Comparison of ENCODE assay signal across 19 cellular contexts in genomic region chr1:202165942-202166843, GRCh38. TPM values are rescaled to one million over a fixed set of nuclear protein-coding genes. Genes with fewer than 3 reads are reported as not detected.
DNase-seq lines count a peak whose midpoint lies in the region; ATAC-seq, FAIRE-seq and TF ChIP-seq lines count a peak whose summit lies in the region.
"Had no signal": no experiment of that assay in that cellular context is flagged by ENCODE, and none has a peak within 500 bp of the region (broad histone marks: within the 10 kb centered on the region; RNA-seq: fewer than 3 reads in every experiment).

No MANE protein-coding gene starts in this region.

- H3K27me3 ChIP-seq in IMR-90 (ENCODE audit: control insufficient read depth, insufficient read depth, low read length) (peaks cover 47% of the 10 kb centered on the region), neural progenitor cell (no peaks in the 10 kb centered on the region), HepG2 (ENCODE audit: control insufficient read depth in 1 of 2, insufficient read depth in 2 of 2, low read length in 2 of 2) (peaks cover 7 to 57% of the 10 kb centered on the region in 2 experiments)

- H2BK120ac ChIP-seq in IMR-90 (ENCODE audit: low read depth, low read length): no peak overlapping the region

- ATAC-seq in IMR-90 (ENCODE audit: low read depth) (no peak), HepG2 (no peak), GM18858 (IDR thresholded peaks at IDR 0.05; ENCODE audit: unreplicated experiment) (no peak)
- peak; percentile 11 for ATAC-seq in activated naive CD8-positive, alpha-beta T cell treated with anti-CD3 and anti-CD28 coated beads, Interleukin-2, amount 50 U/mL, for 24 hours
- ATAC-seq: Panc1; psoas muscle; stimulated activated naive B cell treated with anti-CD40 and anti-IgM and Interleukin-4, amounts not matched to agents 10 μg/mL and 1 μg/mL and 100 μg/mL, for 72 hours had no signal

- H3K4me2 ChIP-seq in IMR-90 (ENCODE audit: low read depth, low read length) (no peak overlapping the region), neural progenitor cell (no peak overlapping the region), HepG2 (ENCODE audit: low read depth, low read length) (no peak overlapping the region)

- no peak for DNase-seq in T-helper 1 cell
- DNase-seq in IMR-90: peak; percentile 12
- DNase-seq in activated naive CD8-positive, alpha-beta T cell treated with anti-CD3 and anti-CD28 coated beads, Interleukin-2, amount 50 U/mL, for 24 hours: peak; percentile 33
- no peak for DNase-seq in neural progenitor cell (ENCODE audit: low spot score)
- no peak for DNase-seq in HepG2 (ENCODE audit: low spot score)
- DNase-seq in RPMI8226: no peak
- DNase-seq: foreskin melanocyte; NCI-H1092 treated with DMSO at 0.1 percent for 48 hours; NCI-H774; psoas muscle; stimulated activated naive B cell treated with anti-CD40 and anti-IgM and Interleukin-4, amounts not matched to agents 10 μg/mL and 1 μg/mL and 100 μg/mL, for 72 hours had no signal

- no peak overlapping the region for H3K18ac ChIP-seq in IMR-90 (ENCODE audit: low read depth, low read length)

- FAIRE-seq in HepG2 (lab: Jason Lieb, UNC): no peak

- no peak overlapping the region for H3K23ac ChIP-seq in IMR-90 (ENCODE audit: low read depth, low read length)

- no peaks in the 10 kb centered on the region for H3K4me1 ChIP-seq in IMR-90 (ENCODE audit: control insufficient read depth, insufficient read depth, low read length)
- H3K4me1 ChIP-seq in neural progenitor cell: peaks cover 11% of the 10 kb centered on the region
- peaks cover 24% of the 10 kb centered on the region for H3K4me1 ChIP-seq in HepG2 (ENCODE audit: insufficient read depth, low read length)
- H3K4me1 ChIP-seq: psoas muscle had no signal

- no peak overlapping the region for H3K9ac ChIP-seq in IMR-90 (ENCODE audit: low read depth, low read length)
- H3K9ac ChIP-seq in neural progenitor cell: no peak overlapping the region
- H3K9ac ChIP-seq in HepG2 (ENCODE audit: insufficient read depth, low read depth, low read length): no peak overlapping the region

- no peak overlapping the region for H4K91ac ChIP-seq in IMR-90 (ENCODE audit: insufficient read depth, low read depth, low read length)

- no peak overlapping the region for H3K4ac ChIP-seq in IMR-90 (ENCODE audit: low read depth, low read length)

- peaks cover 4% of the 10 kb centered on the region for H3F3A ChIP-seq in neural progenitor cell (ENCODE audit: low read depth)

- no peak overlapping the region for H2BK15ac ChIP-seq in IMR-90 (ENCODE audit: low read depth, low read length)

- no peaks in the 10 kb centered on the region for H3K36me3 Mint-ChIP-seq in T-helper 1 cell treated with Interleukin-12 subunit alpha and Interleukin-12 subunit beta and Interleukin-4 antibody, amounts not matched to agents 30 μg/mL and 1 μg/mL, for 36 hours (ENCODE audit: low read depth)
- H3K36me3 Mint-ChIP-seq in activated naive CD8-positive, alpha-beta T cell treated with anti-CD3 and anti-CD28 coated beads, Interleukin-2, amount 50 U/mL, for 24 hours (ENCODE audit: low read depth): no peaks in the 10 kb centered on the region
- H3K36me3 Mint-ChIP-seq in neural progenitor cell: no peaks in the 10 kb centered on the region
- H3K36me3 Mint-ChIP-seq: stimulated activated naive B cell treated with anti-CD40 and anti-IgM and Interleukin-4, amounts not matched to agents 10 μg/mL and 1 μg/mL and 100 μg/mL, for 72 hours; type B pancreatic cell had no signal

- no peaks in the 10 kb centered on the region for H3K79me2 ChIP-seq in neural progenitor cell (ENCODE audit: low read depth)
- no peaks in the 10 kb centered on the region for H3K79me2 ChIP-seq in HepG2 (ENCODE audit: insufficient read depth, low read length)

- H3K9me1 ChIP-seq in IMR-90 (ENCODE audit: insufficient read depth, low read length): no peaks in the 10 kb centered on the region

- no peak overlapping the region for H3K56ac ChIP-seq in IMR-90 (ENCODE audit: extremely low read depth, insufficient read depth, low read length)

- no peak overlapping the region for H2AK5ac ChIP-seq in IMR-90 (ENCODE audit: low read depth, low read length)

- 77% methylated on average over 3 of the region's 9 CpGs; no CpG with 5 or more reads in 1 of the 2 experiments for WGBS in IMR-90 (ENCODE audit: extremely low coverage in 2 of 2, insufficient read length in 1 of 2), 2 experiments
- WGBS in HepG2 (ENCODE audit: low lambda C conversion rate): 29% methylated on average over 8 of the region's 9 CpGs

- H3K27ac Mint-ChIP-seq in T-helper 1 cell treated with Interleukin-12 subunit alpha and Interleukin-12 subunit beta and Interleukin-4 antibody, amounts not matched to agents 30 μg/mL and 1 μg/mL, for 36 hours: peak overlapping the region; percentile 69
- peak overlapping the region; percentile 99 for H3K27ac Mint-ChIP-seq in activated naive CD8-positive, alpha-beta T cell treated with anti-CD3 and anti-CD28 coated beads, Interleukin-2, amount 50 U/mL, for 24 hours
- no peak overlapping the region for H3K27ac Mint-ChIP-seq in neural progenitor cell
- H3K27ac Mint-ChIP-seq: stimulated activated naive B cell treated with anti-CD40 and anti-IgM and Interleukin-4, amounts not matched to agents 10 μg/mL and 1 μg/mL and 100 μg/mL, for 72 hours; type B pancreatic cell had no signal

- no peak for TF ChIP-seq EP300 in HepG2 (IDR thresholded peaks at IDR 0.05; ENCODE audit: low read depth in 2 of 2, low read length in 2 of 2)
- TF ChIP-seq EP300 in HepG2 (CRISPR knock-in tag; IDR thresholded peaks at IDR 0.05; ENCODE audit: borderline replicate concordance): no peak

- dilution Hi-C loops in IMR-90 (cut with HindIII; ENCODE audit: low sequenced_read_pairs, unreplicated experiment): no loop called here

- peaks cover 40% of the 10 kb centered on the region for H3K4me1 Mint-ChIP-seq in T-helper 1 cell treated with Interleukin-12 subunit alpha and Interleukin-12 subunit beta and Interleukin-4 antibody, amounts not matched to agents 30 μg/mL and 1 μg/mL, for 36 hours (ENCODE audit: low read depth)
- peaks cover 65% of the 10 kb centered on the region for H3K4me1 Mint-ChIP-seq in activated naive CD8-positive, alpha-beta T cell treated with anti-CD3 and anti-CD28 coated beads, Interleukin-2, amount 50 U/mL, for 24 hours
- peaks cover 21% of the 10 kb centered on the region for H3K4me1 Mint-ChIP-seq in neural progenitor cell

- H3K27ac ChIP-seq in IMR-90 (ENCODE audit: insufficient read depth, low read length) (no peak overlapping the region), neural progenitor cell (no peak overlapping the region), HepG2 (ENCODE audit: extremely low read length, insufficient read depth, low read length) (no peak overlapping the region)
- H3K27ac ChIP-seq: 22Rv1, C4-2B, psoas muscle, VCaP had no signal

- H3K9me3 ChIP-seq in IMR-90 (ENCODE audit: control insufficient read depth, insufficient read depth, low read length) (no peaks in the 10 kb centered on the region), neural progenitor cell (ENCODE audit: low read depth) (no peaks in the 10 kb centered on the region), HepG2 (ENCODE audit: low read length) (no peaks in the 10 kb centered on the region)
- H3K9me3 ChIP-seq: psoas muscle had no signal

- H2AFZ ChIP-seq in IMR-90 (replicated peaks; ENCODE audit: low read length, poor library complexity): no peak overlapping the region
- no peak overlapping the region for H2AFZ ChIP-seq in neural progenitor cell (replicated peaks)
- H2AFZ ChIP-seq in HepG2 (ENCODE audit: low read length): no peak overlapping the region

- H3K27me3 Mint-ChIP-seq in T-helper 1 cell treated with Interleukin-12 subunit alpha and Interleukin-12 subunit beta and Interleukin-4 antibody, amounts not matched to agents 30 μg/mL and 1 μg/mL, for 36 hours (ENCODE audit: low read depth): no peaks in the 10 kb centered on the region
- H3K27me3 Mint-ChIP-seq in activated naive CD8-positive, alpha-beta T cell treated with anti-CD3 and anti-CD28 coated beads, Interleukin-2, amount 50 U/mL, for 24 hours: no peaks in the 10 kb centered on the region
- peaks cover 4% of the 10 kb centered on the region for H3K27me3 Mint-ChIP-seq in neural progenitor cell (ENCODE audit: insufficient read depth, low read depth)
- H3K27me3 Mint-ChIP-seq: type B pancreatic cell had no signal

- no peak overlapping the region for H2AK9ac ChIP-seq in IMR-90 (replicated peaks; ENCODE audit: low read depth, low read length, poor library complexity)

- H3K79me1 ChIP-seq in IMR-90 (ENCODE audit: low read depth in 1 of 2, low read length in 2 of 2): no peaks in the 10 kb centered on the region

- TF ChIP-seq RAD21 in IMR-90 (IDR thresholded peaks at IDR 0.05; ENCODE audit: low read length): no peak
- no peak for TF ChIP-seq RAD21 in HepG2 (CRISPR knock-in tag; IDR thresholded peaks at IDR 0.05)

- H3K14ac ChIP-seq in IMR-90 (replicated peaks; ENCODE audit: low read depth, low read length): no peak overlapping the region

- no peaks in the 10 kb centered on the region for H3K9me3 Mint-ChIP-seq in T-helper 1 cell treated with Interleukin-12 subunit alpha and Interleukin-12 subunit beta and Interleukin-4 antibody, amounts not matched to agents 30 μg/mL and 1 μg/mL, for 36 hours
- no peaks in the 10 kb centered on the region for H3K9me3 Mint-ChIP-seq in activated naive CD8-positive, alpha-beta T cell treated with anti-CD3 and anti-CD28 coated beads, Interleukin-2, amount 50 U/mL, for 24 hours
- no peaks in the 10 kb centered on the region for H3K9me3 Mint-ChIP-seq in neural progenitor cell
- H3K9me3 Mint-ChIP-seq: stimulated activated naive B cell treated with anti-CD40 and anti-IgM and Interleukin-4, amounts not matched to agents 10 μg/mL and 1 μg/mL and 100 μg/mL, for 72 hours; type B pancreatic cell had no signal

- H3K4me3 ChIP-seq in IMR-90 (ENCODE audit: insufficient read depth, low read depth, low read length) (no peak overlapping the region), neural progenitor cell (no peak overlapping the region), HepG2 (replicated peaks in 1 of 3; ENCODE audit: insufficient read depth in 1 of 3, low read depth in 2 of 3, low read length in 3 of 3) (no peak overlapping the region)
- H3K4me3 ChIP-seq: psoas muscle had no signal

- H3K4me3 Mint-ChIP-seq in T-helper 1 cell treated with Interleukin-12 subunit alpha and Interleukin-12 subunit beta and Interleukin-4 antibody, amounts not matched to agents 30 μg/mL and 1 μg/mL, for 36 hours: peak overlapping the region; percentile 28
- peak overlapping the region; percentile 81 for H3K4me3 Mint-ChIP-seq in activated naive CD8-positive, alpha-beta T cell treated with anti-CD3 and anti-CD28 coated beads, Interleukin-2, amount 50 U/mL, for 24 hours
- H3K4me3 Mint-ChIP-seq in neural progenitor cell: peak overlapping the region; percentile 5
- H3K4me3 Mint-ChIP-seq: type B pancreatic cell had no signal

- intact Hi-C loops in IMR-90 (cut with micrococcal nuclease): loop anchor here (10.0 kb wide), 1 partner anchor 891 kb away; no protein-coding TSS in a partner anchor
- intact Hi-C loops in HepG2 (cut with micrococcal nuclease; ENCODE audit: unreplicated experiment): no loop called here

- CTCF ChIA-PET in IMR-90 (lab: Yijun Ruan, JAX): interaction anchor here (1.0 kb wide), 1 partner anchor 11 kb away, joined by 5 read pairs; no protein-coding TSS in a partner anchor
- CTCF ChIA-PET in HepG2 (lab: Yijun Ruan, JAX; ENCODE audit: low intra/inter-chr PET ratio, low total read pairs): no interaction called here

- no peak overlapping the region for H4K5ac ChIP-seq in IMR-90 (ENCODE audit: low read depth, low read length)

- H3K36me3 ChIP-seq in IMR-90 (ENCODE audit: control insufficient read depth, insufficient read depth, low read length) (no peaks in the 10 kb centered on the region), neural progenitor cell (no peaks in the 10 kb centered on the region), HepG2 (replicated peaks in 1 of 2; ENCODE audit: control insufficient read depth in 1 of 2, insufficient read depth in 2 of 2, low read length in 2 of 2) (no peaks in the 10 kb centered on the region)

- in situ Hi-C loops in IMR-90 (cut with MboI; ENCODE audit: low sequenced_read_pairs) (no loop called here), HepG2 (cut with HindIII; ENCODE audit: extremely low pct_ligation_motif_present, low pct_unique_long_range_greater_than_20kb) (no loop called here)

- BruUV-seq in IMR-90 (replicated peaks; lab: Mats Ljungman, UMichigan): no TSS peak
- BruUV-seq in HepG2 (replicated peaks; lab: Mats Ljungman, UMichigan): no TSS peak

- TF ChIP-seq CTCF in IMR-90 (conservative IDR thresholded peaks at IDR 0.05; ENCODE audit: low read depth, low read length) (no peak), neural progenitor cell (IDR thresholded peaks at IDR 0.05) (no peak), HepG2 (CRISPR knock-in tag; IDR thresholded peaks at IDR 0.05) (no peak)

- TF ChIP-seq POLR2A in IMR-90 (IDR thresholded peaks at IDR 0.05; ENCODE audit: low read depth, low read length) (no peak), HepG2 (IDR thresholded peaks at IDR 0.05; ENCODE audit: insufficient read depth in 1 of 2, low read depth in 2 of 2, low read length in 2 of 2) (no peak)

- no peak overlapping the region for H2BK20ac ChIP-seq in IMR-90 (ENCODE audit: low read depth, low read length)

- no peak overlapping the region for H2BK5ac ChIP-seq in IMR-90 (ENCODE audit: low read depth, low read length, poor library complexity, severe bottlenecking)

- no peaks in the 10 kb centered on the region for H4K20me1 ChIP-seq in IMR-90 (ENCODE audit: insufficient read depth, low read length)
- no peaks in the 10 kb centered on the region for H4K20me1 ChIP-seq in neural progenitor cell (ENCODE audit: low read depth)
- H4K20me1 ChIP-seq in HepG2 (ENCODE audit: insufficient read depth, low read length): no peaks in the 10 kb centered on the region

- POLR2A ChIA-PET in IMR-90 (lab: Charles Lee; ENCODE audit: unreplicated experiment) (no interaction called here), HepG2 (lab: Yijun Ruan, JAX) (no interaction called here)

- H4K8ac ChIP-seq in IMR-90 (ENCODE audit: low read depth in 2 of 2, low read length in 2 of 2): no peak overlapping the region

RNA-seq across cellular contexts. Expression of gene PTPN7, which starts 5.8 kb away (rescaled TPM):
- total RNA-seq in IMR-90 (2012; rRNA removed): not detected in 2 replicates
- 0.05 TPM in 1 of 2 replicates, not detected in the other for polyA plus RNA-seq in IMR-90 (2012; rRNA removed)
- not detected in 2 replicates for polyA plus RNA-seq in IMR-90 (2012; cell fraction: cytosol; rRNA removed)
- polyA plus RNA-seq in IMR-90 (2012; cell fraction: nucleus; rRNA removed; ENCODE audit: low replicate concordance): not detected in 2 replicates
- total RNA-seq in neural progenitor cell (ENCODE audit: low replicate concordance): not detected in 2 replicates
- not detected in 2 replicates for total RNA-seq in HepG2 (2016; rRNA removed; fragmentation: Illumina TruSeq; extraction: Trizol)
- 0.18 TPM in 1 of 2 replicates, not detected in the other for total RNA-seq in HepG2 (2016; cell fraction: cytosol; rRNA removed; fragmentation: Illumina TruSeq; extraction: Trizol; ENCODE audit: low read depth)
- total RNA-seq in HepG2 (2016; cell fraction: insoluble cytoplasmic fraction; rRNA removed; fragmentation: Illumina TruSeq; extraction: Trizol): not detected in 2 replicates
- not detected in 2 replicates for total RNA-seq in HepG2 (2016; cell fraction: membrane; rRNA removed; fragmentation: Illumina TruSeq; extraction: Trizol)
- not detected in 2 replicates for total RNA-seq in HepG2 (2016; cell fraction: nucleus; rRNA removed; fragmentation: Illumina TruSeq; extraction: Trizol)
- 0.05 TPM in 1 of 2 replicates, not detected in the other for polyA plus RNA-seq in HepG2 (2011; rRNA removed)
- 0.12 and 0.15 TPM in 2 replicates for polyA plus RNA-seq in HepG2 (2011; cell fraction: cytosol; rRNA removed)
- 0.05 TPM in 1 of 2 replicates, not detected in the other for polyA plus RNA-seq in HepG2 (2011; cell fraction: nucleus; rRNA removed)
- polyA plus RNA-seq in HepG2 (2012): not detected in 2 replicates
- 0.06 and 0.08 TPM in 2 replicates for polyA plus RNA-seq in HepG2 (2016; cell fraction: cytosol; fragmentation: Illumina TruSeq; extraction: Trizol; ENCODE audit: low read depth)
- not detected in 2 replicates for polyA plus RNA-seq in HepG2 (2016; cell fraction: insoluble cytoplasmic fraction; fragmentation: Illumina TruSeq; extraction: Trizol; ENCODE audit: low read depth)
- polyA plus RNA-seq in HepG2 (2016; cell fraction: membrane; fragmentation: Illumina TruSeq; extraction: Trizol; ENCODE audit: low read depth): not detected in 2 replicates
- not detected in 2 replicates for polyA plus RNA-seq in HepG2 (2016; cell fraction: nucleus; fragmentation: Illumina TruSeq; extraction: Trizol; ENCODE audit: insufficient read depth, low read depth)
- polyA minus RNA-seq in HepG2 (2011; rRNA and poly(A)+ RNA removed; ENCODE audit: low replicate concordance): 0.12 and 1.5 TPM in 2 replicates
- not detected in 2 replicates for polyA minus RNA-seq in HepG2 (2011; cell fraction: cytosol; rRNA and poly(A)+ RNA removed)
- polyA minus RNA-seq in HepG2 (2011; cell fraction: nucleus; rRNA and poly(A)+ RNA removed): not detected in 2 replicates
- total RNA-seq: myocyte had no signal

RNA-seq across cellular contexts. Expression of gene ARL8A, which starts 21.7 kb away (rescaled TPM):
- total RNA-seq in IMR-90 (2012; rRNA removed): 18.1 and 19.7 TPM in 2 replicates
- polyA plus RNA-seq in IMR-90 (2012; rRNA removed): 30.7 and 38.6 TPM in 2 replicates
- 17.7 and 30.7 TPM in 2 replicates for polyA plus RNA-seq in IMR-90 (2012; cell fraction: cytosol; rRNA removed)
- polyA plus RNA-seq in IMR-90 (2012; cell fraction: nucleus; rRNA removed; ENCODE audit: low replicate concordance): 37.8 and 46.1 TPM in 2 replicates
- 13.3 and 29.6 TPM in 2 replicates for total RNA-seq in neural progenitor cell (ENCODE audit: low replicate concordance)
- 2.2 and 2.7 TPM in 2 replicates for total RNA-seq in HepG2 (2016; rRNA removed; fragmentation: Illumina TruSeq; extraction: Trizol)
- total RNA-seq in HepG2 (2016; cell fraction: cytosol; rRNA removed; fragmentation: Illumina TruSeq; extraction: Trizol; ENCODE audit: low read depth): 1.4 and 1.7 TPM in 2 replicates
- total RNA-seq in HepG2 (2016; cell fraction: insoluble cytoplasmic fraction; rRNA removed; fragmentation: Illumina TruSeq; extraction: Trizol): 2.3 and 3.0 TPM in 2 replicates
- 2.9 and 3.5 TPM in 2 replicates for total RNA-seq in HepG2 (2016; cell fraction: membrane; rRNA removed; fragmentation: Illumina TruSeq; extraction: Trizol)
- 1.8 and 1.9 TPM in 2 replicates for total RNA-seq in HepG2 (2016; cell fraction: nucleus; rRNA removed; fragmentation: Illumina TruSeq; extraction: Trizol)
- 18.8 and 23.4 TPM in 2 replicates for polyA plus RNA-seq in HepG2 (2011; rRNA removed)
- polyA plus RNA-seq in HepG2 (2011; cell fraction: cytosol; rRNA removed): 16.2 and 20.4 TPM in 2 replicates
- 14.8 and 15.5 TPM in 2 replicates for polyA plus RNA-seq in HepG2 (2011; cell fraction: nucleus; rRNA removed)
- polyA plus RNA-seq in HepG2 (2012): 3.9 and 8.1 TPM in 2 replicates
- polyA plus RNA-seq in HepG2 (2016; cell fraction: cytosol; fragmentation: Illumina TruSeq; extraction: Trizol; ENCODE audit: low read depth): 1.6 and 2.1 TPM in 2 replicates
- 2.6 and 2.8 TPM in 2 replicates for polyA plus RNA-seq in HepG2 (2016; cell fraction: insoluble cytoplasmic fraction; fragmentation: Illumina TruSeq; extraction: Trizol; ENCODE audit: low read depth)
- polyA plus RNA-seq in HepG2 (2016; cell fraction: membrane; fragmentation: Illumina TruSeq; extraction: Trizol; ENCODE audit: low read depth): 1.9 and 2.2 TPM in 2 replicates
- polyA plus RNA-seq in HepG2 (2016; cell fraction: nucleus; fragmentation: Illumina TruSeq; extraction: Trizol; ENCODE audit: insufficient read depth, low read depth): 4.0 and 9.1 TPM in 2 replicates
- 7.2 and 18.3 TPM in 2 replicates for polyA minus RNA-seq in HepG2 (2011; rRNA and poly(A)+ RNA removed; ENCODE audit: low replicate concordance)
- polyA minus RNA-seq in HepG2 (2011; cell fraction: cytosol; rRNA and poly(A)+ RNA removed): 10.6 and 11.2 TPM in 2 replicates
- 5.2 and 6.1 TPM in 2 replicates for polyA minus RNA-seq in HepG2 (2011; cell fraction: nucleus; rRNA and poly(A)+ RNA removed)

RNA-seq across cellular contexts. Expression of gene LGR6, which starts 27.4 kb away (rescaled TPM):
- not detected in 2 replicates for total RNA-seq in IMR-90 (2012; rRNA removed)
- not detected in 2 replicates for polyA plus RNA-seq in IMR-90 (2012; rRNA removed)
- polyA plus RNA-seq in IMR-90 (2012; cell fraction: cytosol; rRNA removed): 0.01 TPM in 1 of 2 replicates, not detected in the other
- not detected in 2 replicates for polyA plus RNA-seq in IMR-90 (2012; cell fraction: nucleus; rRNA removed; ENCODE audit: low replicate concordance)
- 0.25 TPM in 1 of 2 replicates, not detected in the other for total RNA-seq in neural progenitor cell (ENCODE audit: low replicate concordance)
- not detected in 2 replicates for total RNA-seq in HepG2 (2016; rRNA removed; fragmentation: Illumina TruSeq; extraction: Trizol)
- total RNA-seq in HepG2 (2016; cell fraction: cytosol; rRNA removed; fragmentation: Illumina TruSeq; extraction: Trizol; ENCODE audit: low read depth): not detected in 2 replicates
- total RNA-seq in HepG2 (2016; cell fraction: insoluble cytoplasmic fraction; rRNA removed; fragmentation: Illumina TruSeq; extraction: Trizol): 0.04 TPM in 1 of 2 replicates, not detected in the other
- total RNA-seq in HepG2 (2016; cell fraction: membrane; rRNA removed; fragmentation: Illumina TruSeq; extraction: Trizol): not detected in 2 replicates
- not detected in 2 replicates for total RNA-seq in HepG2 (2016; cell fraction: nucleus; rRNA removed; fragmentation: Illumina TruSeq; extraction: Trizol)
- polyA plus RNA-seq in HepG2 (2011; rRNA removed): 0.04 and 0.07 TPM in 2 replicates
- polyA plus RNA-seq in HepG2 (2011; cell fraction: cytosol; rRNA removed): 0.03 and 0.05 TPM in 2 replicates
- polyA plus RNA-seq in HepG2 (2011; cell fraction: nucleus; rRNA removed): 0.14 and 0.19 TPM in 2 replicates
- not detected in 2 replicates for polyA plus RNA-seq in HepG2 (2012)
- 0.03 TPM in 1 of 2 replicates, not detected in the other for polyA plus RNA-seq in HepG2 (2016; cell fraction: cytosol; fragmentation: Illumina TruSeq; extraction: Trizol; ENCODE audit: low read depth)
- polyA plus RNA-seq in HepG2 (2016; cell fraction: insoluble cytoplasmic fraction; fragmentation: Illumina TruSeq; extraction: Trizol; ENCODE audit: low read depth): not detected in 2 replicates
- not detected in 2 replicates for polyA plus RNA-seq in HepG2 (2016; cell fraction: membrane; fragmentation: Illumina TruSeq; extraction: Trizol; ENCODE audit: low read depth)
- polyA plus RNA-seq in HepG2 (2016; cell fraction: nucleus; fragmentation: Illumina TruSeq; extraction: Trizol; ENCODE audit: insufficient read depth, low read depth): not detected in 2 replicates
- 0.12 TPM in 1 of 2 replicates, not detected in the other for polyA minus RNA-seq in HepG2 (2011; rRNA and poly(A)+ RNA removed; ENCODE audit: low replicate concordance)
- polyA minus RNA-seq in HepG2 (2011; cell fraction: cytosol; rRNA and poly(A)+ RNA removed): not detected in 2 replicates
- not detected in 2 replicates for polyA minus RNA-seq in HepG2 (2011; cell fraction: nucleus; rRNA and poly(A)+ RNA removed)

RNA-seq across cellular contexts. Expression of gene GPR37L1, which starts 43.5 kb away (rescaled TPM):
- total RNA-seq in IMR-90 (2012; rRNA removed) (not detected in 2 replicates), neural progenitor cell (ENCODE audit: low replicate concordance) (0.06 TPM in 1 of 2 replicates, not detected in the other), HepG2 (2016; rRNA removed; fragmentation: Illumina TruSeq; extraction: Trizol) (not detected in 2 replicates)
- polyA plus RNA-seq in IMR-90 (2012; rRNA removed) (0.02 TPM in 1 of 2 replicates, not detected in the other), HepG2 (2011; rRNA removed) (0.12 and 0.13 TPM in 2 replicates)
- polyA plus RNA-seq in IMR-90 (2012; cell fraction: cytosol; rRNA removed): not detected in 2 replicates
- polyA plus RNA-seq in IMR-90 (2012; cell fraction: nucleus; rRNA removed; ENCODE audit: low replicate concordance): not detected in 2 replicates
- not detected in 2 replicates for total RNA-seq in HepG2 (2016; cell fraction: cytosol; rRNA removed; fragmentation: Illumina TruSeq; extraction: Trizol; ENCODE audit: low read depth)
- total RNA-seq in HepG2 (2016; cell fraction: insoluble cytoplasmic fraction; rRNA removed; fragmentation: Illumina TruSeq; extraction: Trizol): not detected in 2 replicates
- total RNA-seq in HepG2 (2016; cell fraction: membrane; rRNA removed; fragmentation: Illumina TruSeq; extraction: Trizol): not detected in 2 replicates
- not detected in 2 replicates for total RNA-seq in HepG2 (2016; cell fraction: nucleus; rRNA removed; fragmentation: Illumina TruSeq; extraction: Trizol)
- 0.08 and 0.09 TPM in 2 replicates for polyA plus RNA-seq in HepG2 (2011; cell fraction: cytosol; rRNA removed)
- polyA plus RNA-seq in HepG2 (2011; cell fraction: nucleus; rRNA removed): 0.19 and 0.21 TPM in 2 replicates
- 0.03 and 0.05 TPM in 2 replicates for polyA plus RNA-seq in HepG2 (2012)
- not detected in 2 replicates for polyA plus RNA-seq in HepG2 (2016; cell fraction: cytosol; fragmentation: Illumina TruSeq; extraction: Trizol; ENCODE audit: low read depth)
- not detected in 2 replicates for polyA plus RNA-seq in HepG2 (2016; cell fraction: insoluble cytoplasmic fraction; fragmentation: Illumina TruSeq; extraction: Trizol; ENCODE audit: low read depth)
- not detected in 2 replicates for polyA plus RNA-seq in HepG2 (2016; cell fraction: membrane; fragmentation: Illumina TruSeq; extraction: Trizol; ENCODE audit: low read depth)
- polyA plus RNA-seq in HepG2 (2016; cell fraction: nucleus; fragmentation: Illumina TruSeq; extraction: Trizol; ENCODE audit: insufficient read depth, low read depth): not detected in 2 replicates
- 0.20 and 0.21 TPM in 2 replicates for polyA minus RNA-seq in HepG2 (2011; rRNA and poly(A)+ RNA removed; ENCODE audit: low replicate concordance)
- not detected in 2 replicates for polyA minus RNA-seq in HepG2 (2011; cell fraction: cytosol; rRNA and poly(A)+ RNA removed)
- 0.12 TPM in 1 of 2 replicates, not detected in the other for polyA minus RNA-seq in HepG2 (2011; cell fraction: nucleus; rRNA and poly(A)+ RNA removed)
- total RNA-seq: myocyte, psoas muscle had no signal

Comparison
In these comparisons a context has a peak if more than half of its experiments do, and no peak if none do; other contexts are left out.
1. H3K4me3 Mint-ChIP-seq: peak in every context shown above with its lines; median percentile 81 in activated naive CD8-positive, alpha-beta T cell treated with anti-CD3 and anti-CD28 coated beads, Interleukin-2, amount 50 U/mL, for 24 hours; 28 in T-helper 1 cell treated with Interleukin-12 subunit alpha and Interleukin-12 subunit beta and Interleukin-4 antibody, amounts not matched to agents 30 μg/mL and 1 μg/mL, for 36 hours; 5 in neural progenitor cell.
2. DNase-seq: peak in IMR-90 (single experiment) and activated naive CD8-positive, alpha-beta T cell treated with anti-CD3 and anti-CD28 coated beads, Interleukin-2, amount 50 U/mL, for 24 hours (single experiment); none in T-helper 1 cell (0 of 5), neural progenitor cell (single experiment), HepG2 (single experiment) and RPMI8226 (single experiment).